Comparison of ENCODE assay signal across 8 cellular contexts in genomic region chr10:70052462-70053211, GRCh38. TPM values are rescaled to one million over a fixed set of nuclear protein-coding genes. Genes with fewer than 3 reads are reported as not detected.
DNase-seq lines count a peak whose midpoint lies in the region; ATAC-seq and TF ChIP-seq lines count a peak whose summit lies in the region.

MACROH2A2 (plus strand) TSS chr10:70052846; CDS start chr10:70075659, 22,813 bp downstream.

- POLR2A ChIA-PET in naive thymus-derived CD8-positive, alpha-beta T cell (lab: Charles Lee) = no interaction called here

- H3K36me3 Mint-ChIP-seq in activated T-helper 1 cell treated with anti-CD3 and anti-CD28 coated beads, Interleukin-12 subunit alpha, Interleukin-12 subunit beta, Interleukin-2, Interleukin-4 antibody, amounts not matched to agents 30 ng/mL and 10 ng/mL and 1 ng/mL, durations not matched to agents 14 hours and 24 hours and 36 hours (ENCODE audit: low read depth) = peaks cover 1% of the 10 kb centered on the region
- H3K36me3 Mint-ChIP-seq in naive thymus-derived CD8-positive, alpha-beta T cell = no peaks in the 10 kb centered on the region

- DNase-seq in EH (ENCODE audit: low read depth) = peak; percentile 61
- DNase-seq in NCI-H1417 (lab: John Stamatoyannopoulos, UW) = peak; percentile 31 to 87 (median 86)
- DNase-seq in activated T-helper 1 cell treated with anti-CD3 and anti-CD28 coated beads, Interleukin-12 subunit alpha, Interleukin-12 subunit beta, Interleukin-2, Interleukin-4 antibody, amounts not matched to agents 30 ng/mL and 10 ng/mL and 1 ng/mL, durations not matched to agents 14 hours and 24 hours and 36 hours (ENCODE audit: low spot score) = no peak
- DNase-seq in foreskin fibroblast = peak; percentile 12 to 78
- DNase-seq in naive thymus-derived CD8-positive, alpha-beta T cell = peak in 1 of 10 donors; percentile 2
- peak; percentile 52 to 62 for DNase-seq in uterus
- DNase-seq in erythroblast (lab: John Stamatoyannopoulos, UW) = no peak

- H3K27ac Mint-ChIP-seq in activated T-helper 1 cell treated with anti-CD3 and anti-CD28 coated beads, Interleukin-12 subunit alpha, Interleukin-12 subunit beta, Interleukin-2, Interleukin-4 antibody, amounts not matched to agents 30 ng/mL and 10 ng/mL and 1 ng/mL, durations not matched to agents 14 hours and 24 hours and 36 hours = peak within 1 kb of the TSS; percentile 40
- H3K27ac Mint-ChIP-seq in naive thymus-derived CD8-positive, alpha-beta T cell = peak within 1 kb of the TSS in 1 of 10 donors; percentile 62

- no peaks in the 10 kb centered on the region for H3K9me3 ChIP-seq in uterus

- peak within 1 kb of the TSS; percentile 65 to 70 for H3K4me3 ChIP-seq in foreskin fibroblast (ENCODE audit: low read depth in 1 of 2, low read length in 2 of 2)
- peak within 1 kb of the TSS; percentile 53 to 83 for H3K4me3 ChIP-seq in uterus

- H3K27ac ChIP-seq in uterus = peak within 1 kb of the TSS; percentile 66 to 75

- TF ChIP-seq CTCF in foreskin fibroblast (IDR thresholded peaks at IDR 0.05; ENCODE audit: low read depth, low read length) = peak; percentile 40
- peak in 3 of 4 experiments; percentile 31 to 50 (median 36) for TF ChIP-seq CTCF in uterus (IDR thresholded peaks at IDR 0.05)

- no peaks in the 10 kb centered on the region for H3K27me3 ChIP-seq in uterus

- H3K36me3 ChIP-seq in uterus = no peaks in the 10 kb centered on the region

- peak within 1 kb of the TSS; percentile 88 for H3K4me3 Mint-ChIP-seq in activated T-helper 1 cell treated with anti-CD3 and anti-CD28 coated beads, Interleukin-12 subunit alpha, Interleukin-12 subunit beta, Interleukin-2, Interleukin-4 antibody, amounts not matched to agents 30 ng/mL and 10 ng/mL and 1 ng/mL, durations not matched to agents 14 hours and 24 hours and 36 hours
- H3K4me3 Mint-ChIP-seq in naive thymus-derived CD8-positive, alpha-beta T cell = peak within 1 kb of the TSS; percentile 70 to 90 (median 83)

- H3K27me3 Mint-ChIP-seq in activated T-helper 1 cell treated with anti-CD3 and anti-CD28 coated beads, Interleukin-12 subunit alpha, Interleukin-12 subunit beta, Interleukin-2, Interleukin-4 antibody, amounts not matched to agents 30 ng/mL and 10 ng/mL and 1 ng/mL, durations not matched to agents 14 hours and 24 hours and 36 hours (ENCODE audit: insufficient read depth) = peaks cover 51% of the 10 kb centered on the region
- H3K27me3 Mint-ChIP-seq in naive thymus-derived CD8-positive, alpha-beta T cell = peaks cover 20 to 48% (median 39%) of the 10 kb centered on the region in 5 donors

- intact Hi-C loops in activated T-helper 1 cell treated with anti-CD3 and anti-CD28 coated beads, Interleukin-12 subunit alpha, Interleukin-12 subunit beta, Interleukin-2, Interleukin-4 antibody, amounts not matched to agents 30 ng/mL and 10 ng/mL and 1 ng/mL, durations not matched to agents 14 hours and 24 hours and 36 hours (cut with micrococcal nuclease) = loop anchor here (5.0 kb wide), 1 partner anchor 480 kb away; the partner anchor contains the start of gene NEUROG3
- intact Hi-C loops in uterus (cut with DNase I; ENCODE audit: low total_unique reads) = no loop called here

- peak; percentile 25 to 36 for ATAC-seq in naive thymus-derived CD8-positive, alpha-beta T cell
- no peak for ATAC-seq in GM21367 (IDR thresholded peaks at IDR 0.05; ENCODE audit: unreplicated experiment)

- no peaks in the 10 kb centered on the region for H3K9me3 Mint-ChIP-seq in activated T-helper 1 cell treated with anti-CD3 and anti-CD28 coated beads, Interleukin-12 subunit alpha, Interleukin-12 subunit beta, Interleukin-2, Interleukin-4 antibody, amounts not matched to agents 30 ng/mL and 10 ng/mL and 1 ng/mL, durations not matched to agents 14 hours and 24 hours and 36 hours
- H3K9me3 Mint-ChIP-seq in naive thymus-derived CD8-positive, alpha-beta T cell = no peaks in the 10 kb centered on the region

- peaks cover 9% of the 10 kb centered on the region for H3K4me1 Mint-ChIP-seq in activated T-helper 1 cell treated with anti-CD3 and anti-CD28 coated beads, Interleukin-12 subunit alpha, Interleukin-12 subunit beta, Interleukin-2, Interleukin-4 antibody, amounts not matched to agents 30 ng/mL and 10 ng/mL and 1 ng/mL, durations not matched to agents 14 hours and 24 hours and 36 hours (ENCODE audit: low read depth)
- peaks cover 4 to 11% (median 10%) of the 10 kb centered on the region in 4 donors for H3K4me1 Mint-ChIP-seq in naive thymus-derived CD8-positive, alpha-beta T cell

- H3K4me1 ChIP-seq in uterus = no peaks in the 10 kb centered on the region

- TF ChIP-seq POLR2A in uterus (IDR thresholded peaks at IDR 0.05) (no peak), erythroblast (IDR thresholded peaks at IDR 0.05; ENCODE audit: low read length) (no peak)

RNA-seq across cellular contexts. Expression of gene MACROH2A2, which starts in this region (rescaled TPM):
- total RNA-seq in activated T-helper 1 cell treated with anti-CD3 and anti-CD28 coated beads, Interleukin-12 subunit alpha, Interleukin-12 subunit beta, Interleukin-2, Interleukin-4 antibody, amounts not matched to agents 30 ng/mL and 10 ng/mL and 1 ng/mL, durations not matched to agents 14 hours and 24 hours and 36 hours = 3.4 and 3.5 TPM in 2 replicates
- total RNA-seq in naive thymus-derived CD8-positive, alpha-beta T cell = 1 to 10 TPM; 6.7 to 7.2 TPM
- 1 to 10 TPM; 6.1 to 7.1 (median 6.3) TPM for polyA plus RNA-seq in naive thymus-derived CD8-positive, alpha-beta T cell
- 10 to 100 TPM in 2 of 4 donors, 1 to 10 TPM in 2; 1.8 to 35.0 (median 9.4) TPM for total RNA-seq in uterus

Comparison
In these comparisons a context has a peak if more than half of its experiments do, and no peak if none do; other contexts are left out.
1. DNase-seq: peak in EH (single experiment), NCI-H1417 (3 of 3), foreskin fibroblast (2 of 2) and uterus (2 of 2); none in activated T-helper 1 cell treated with anti-CD3 and anti-CD28 coated beads, Interleukin-12 subunit alpha, Interleukin-12 subunit beta, Interleukin-2, Interleukin-4 antibody, amounts not matched to agents 30 ng/mL and 10 ng/mL and 1 ng/mL, durations not matched to agents 14 hours and 24 hours and 36 hours (single experiment) and erythroblast (0 of 2).